Comparison of ENCODE assay signal across 20 cellular contexts in genomic region chr17:58498177-58498828, GRCh38. TPM values are rescaled to one million over a fixed set of nuclear protein-coding genes. Genes with fewer than 3 reads are reported as not detected.
A peak's percentile ranks its signal among the peaks of the same experiment; 100 is the strongest.
DNase-seq lines count a peak whose midpoint lies in the region; ATAC-seq, FAIRE-seq and TF ChIP-seq lines count a peak whose summit lies in the region.
"Had no signal": no experiment of that assay in that cellular context is flagged by ENCODE, and none has a peak within 500 bp of the region (broad histone marks: within the 10 kb centered on the region; RNA-seq: fewer than 3 reads in every experiment).

No MANE protein-coding gene starts in this region.

- H3K4me1 Mint-ChIP-seq in activated T-cell treated with anti-CD3 and anti-CD28 coated beads, Interleukin-2, amount 50 U/mL, for 72 hours (ENCODE audit: low read depth): peaks cover 11% of the 10 kb centered on the region
- peaks cover 2% of the 10 kb centered on the region for H3K4me1 Mint-ChIP-seq in activated T-helper 17 cell treated with anti-CD3 and anti-CD28 coated beads, Interleukin-2, amount 50 U/mL, for 72 hours
- peaks cover 19% of the 10 kb centered on the region for H3K4me1 Mint-ChIP-seq in stimulated activated memory B cell treated with anti-CD40 and anti-IgM and Interleukin-4, amounts not matched to agents 10 μg/mL and 1 μg/mL and 100 μg/mL, for 72 hours
- H3K4me1 Mint-ChIP-seq: H9 had no signal

- peaks cover 11% of the 10 kb centered on the region; the same call in 1 of the 2 replicates for H3K4me1 ChIP-seq in HepG2 (ENCODE audit: insufficient read depth, low read length)

- H3K79me2 ChIP-seq in HepG2 (ENCODE audit: insufficient read depth, low read length): no peaks in the 10 kb centered on the region

- in situ Hi-C loops in HepG2 (cut with HindIII; ENCODE audit: extremely low pct_ligation_motif_present, low pct_unique_long_range_greater_than_20kb): no loop called here

- H3K9me3 Mint-ChIP-seq in activated T-cell treated with anti-CD3 and anti-CD28 coated beads, Interleukin-2, amount 50 U/mL, for 72 hours: no peaks in the 10 kb centered on the region
- no peaks in the 10 kb centered on the region for H3K9me3 Mint-ChIP-seq in activated T-helper 17 cell treated with anti-CD3 and anti-CD28 coated beads, Interleukin-2, amount 50 U/mL, for 72 hours
- H3K9me3 Mint-ChIP-seq in stimulated activated memory B cell treated with anti-CD40 and anti-IgM and Interleukin-4, amounts not matched to agents 10 μg/mL and 1 μg/mL and 100 μg/mL, for 72 hours: no peaks in the 10 kb centered on the region
- H3K9me3 Mint-ChIP-seq: CD4-positive, alpha-beta T cell; H9 had no signal

- no peak for TF ChIP-seq POLR2A in HepG2 (IDR thresholded peaks at IDR 0.05; ENCODE audit: insufficient read depth in 1 of 2, low read depth in 2 of 2, low read length in 2 of 2)

- peaks cover 11 to 15% of the 10 kb centered on the region in 2 donors for H3K36me3 Mint-ChIP-seq in activated T-cell treated with anti-CD3 and anti-CD28 coated beads, Interleukin-2, amount 50 U/mL, for 72 hours (ENCODE audit: insufficient read depth in 2 of 2)
- peaks cover 98% of the 10 kb centered on the region for H3K36me3 Mint-ChIP-seq in activated T-helper 17 cell treated with anti-CD3 and anti-CD28 coated beads, Interleukin-2, amount 50 U/mL, for 72 hours (ENCODE audit: low read depth)
- peaks cover 65% of the 10 kb centered on the region for H3K36me3 Mint-ChIP-seq in stimulated activated memory B cell treated with anti-CD40 and anti-IgM and Interleukin-4, amounts not matched to agents 10 μg/mL and 1 μg/mL and 100 μg/mL, for 72 hours

- no peaks in the 10 kb centered on the region for H3K9me3 ChIP-seq in HepG2 (ENCODE audit: low read length)

- no TSS peak for BruUV-seq in HepG2 (replicated peaks; lab: Mats Ljungman, UMichigan)

- H2AFZ ChIP-seq in HepG2 (ENCODE audit: low read length): no peak overlapping the region

- no peak for TF ChIP-seq RAD21 in HepG2 (CRISPR knock-in tag; IDR thresholded peaks at IDR 0.05)

- no peak overlapping the region for H3K4me3 ChIP-seq in HepG2 (replicated peaks in 1 of 3; ENCODE audit: insufficient read depth in 1 of 3, low read depth in 2 of 3, low read length in 3 of 3)

- H3K27ac ChIP-seq in HepG2 (ENCODE audit: extremely low read length, insufficient read depth, low read length): no peak overlapping the region

- FAIRE-seq in HepG2 (lab: Jason Lieb, UNC): no peak
- FAIRE-seq: GM12892, GM19239 had no signal

- CTCF ChIA-PET in HepG2 (lab: Yijun Ruan, JAX; ENCODE audit: low intra/inter-chr PET ratio, low total read pairs): no interaction called here

- no peak for TF ChIP-seq EP300 in HepG2 (IDR thresholded peaks at IDR 0.05; ENCODE audit: low read depth in 2 of 2, low read length in 2 of 2)
- no peak for TF ChIP-seq EP300 in HepG2 (CRISPR knock-in tag; IDR thresholded peaks at IDR 0.05; ENCODE audit: borderline replicate concordance)

- no peaks in the 10 kb centered on the region for H3K27me3 Mint-ChIP-seq in activated T-cell treated with anti-CD3 and anti-CD28 coated beads, Interleukin-2, amount 50 U/mL, for 72 hours (ENCODE audit: low read depth)
- H3K27me3 Mint-ChIP-seq in activated T-helper 17 cell treated with anti-CD3 and anti-CD28 coated beads, Interleukin-2, amount 50 U/mL, for 72 hours: no peaks in the 10 kb centered on the region
- no peaks in the 10 kb centered on the region for H3K27me3 Mint-ChIP-seq in stimulated activated memory B cell treated with anti-CD40 and anti-IgM and Interleukin-4, amounts not matched to agents 10 μg/mL and 1 μg/mL and 100 μg/mL, for 72 hours
- H3K27me3 Mint-ChIP-seq: B cell; CD4-positive, alpha-beta T cell had no signal

- no peaks in the 10 kb centered on the region for H3K27me3 ChIP-seq in HepG2 (ENCODE audit: control insufficient read depth in 1 of 2, insufficient read depth in 2 of 2, low read length in 2 of 2)

- no peak overlapping the region for H3K4me2 ChIP-seq in HepG2 (ENCODE audit: low read depth, low read length)

- H4K20me1 ChIP-seq in HepG2 (ENCODE audit: insufficient read depth, low read length): no peaks in the 10 kb centered on the region

- ATAC-seq in activated T-cell treated with anti-CD3 and anti-CD28 coated beads, Interleukin-2, amount 50 U/mL, for 72 hours (replicated peaks in 1 of 2): no peak
- ATAC-seq in activated T-helper 17 cell treated with anti-CD3 and anti-CD28 coated beads, Interleukin-2, amount 50 U/mL, for 72 hours (replicated peaks): no peak
- ATAC-seq in HepG2: no peak; the same call in 2 of the 3 replicates
- ATAC-seq in stimulated activated memory B cell treated with anti-CD40 and anti-IgM and Interleukin-4, amounts not matched to agents 10 μg/mL and 1 μg/mL and 100 μg/mL, for 72 hours: no peak
- ATAC-seq in HG02623 (IDR thresholded peaks at IDR 0.05; ENCODE audit: unreplicated experiment): no peak

- POLR2A ChIA-PET in HepG2 (lab: Yijun Ruan, JAX): interaction anchor here (0.7 kb wide), 2 partner anchors 10 to 21 kb away, joined by 3 read pairs; no protein-coding TSS in a partner anchor

- no peak overlapping the region for H3K4me3 Mint-ChIP-seq in activated T-cell treated with anti-CD3 and anti-CD28 coated beads, Interleukin-2, amount 50 U/mL, for 72 hours
- H3K4me3 Mint-ChIP-seq in activated T-helper 17 cell treated with anti-CD3 and anti-CD28 coated beads, Interleukin-2, amount 50 U/mL, for 72 hours: no peak overlapping the region
- no peak overlapping the region for H3K4me3 Mint-ChIP-seq in stimulated activated memory B cell treated with anti-CD40 and anti-IgM and Interleukin-4, amounts not matched to agents 10 μg/mL and 1 μg/mL and 100 μg/mL, for 72 hours
- H3K4me3 Mint-ChIP-seq: B cell; CD4-positive, alpha-beta T cell; H9 had no signal

- TF ChIP-seq CTCF in HepG2 (CRISPR knock-in tag; IDR thresholded peaks at IDR 0.05): no peak

- no peak overlapping the region for H3K9ac ChIP-seq in HepG2 (ENCODE audit: insufficient read depth, low read depth, low read length)

- 93% methylated on average over 6 of the region's 6 CpGs for WGBS in HepG2 (ENCODE audit: low lambda C conversion rate)

- intact Hi-C loops in HepG2 (cut with micrococcal nuclease; ENCODE audit: unreplicated experiment) (no loop called here), cardiac septum (cut with DNase I) (no loop called here)

- DNase-seq in activated T-cell treated with anti-CD3 and anti-CD28 coated beads, Interleukin-2, amount 50 U/mL, for 72 hours: no peak
- DNase-seq in activated T-cell treated with anti-CD3 and anti-CD28 coated beads, Interleukin-2, amount 50 U/mL, for 48 hours: no peak
- DNase-seq in HepG2 (ENCODE audit: low spot score): no peak
- no peak for DNase-seq in cardiac septum (ENCODE audit: low spot score)
- DNase-seq in Ammon's horn (ENCODE audit: low spot score): no peak
- DNase-seq: ACHN; C1 segment of cervical spinal cord; CD4-positive, alpha-beta T cell; DND-41; GDM1; GOT3; H9 had no signal

- H3K36me3 ChIP-seq in HepG2 (replicated peaks in 1 of 2; ENCODE audit: control insufficient read depth in 1 of 2, insufficient read depth in 2 of 2, low read length in 2 of 2): peaks cover 35 to 84% of the 10 kb centered on the region in 2 experiments

- peak overlapping the region; percentile 10 for H3K27ac Mint-ChIP-seq in activated T-cell treated with anti-CD3 and anti-CD28 coated beads, Interleukin-2, amount 50 U/mL, for 72 hours
- peak overlapping the region; percentile 21 for H3K27ac Mint-ChIP-seq in activated T-helper 17 cell treated with anti-CD3 and anti-CD28 coated beads, Interleukin-2, amount 50 U/mL, for 72 hours
- peak overlapping the region; percentile 16 for H3K27ac Mint-ChIP-seq in stimulated activated memory B cell treated with anti-CD40 and anti-IgM and Interleukin-4, amounts not matched to agents 10 μg/mL and 1 μg/mL and 100 μg/mL, for 72 hours
- H3K27ac Mint-ChIP-seq: B cell, H9 had no signal

RNA-seq across cellular contexts. Expression of gene HSF5, which starts 10.1 kb away (rescaled TPM):
- 1 to 10 TPM; 2.9 to 3.3 TPM for total RNA-seq in activated T-cell treated with anti-CD3 and anti-CD28 coated beads, Interleukin-2, amount 50 U/mL, for 72 hours
- total RNA-seq in activated T-helper 17 cell treated with anti-CD3 and anti-CD28 coated beads, Interleukin-2, amount 50 U/mL, for 72 hours: 1 to 10 TPM; 1.2 to 2.6 TPM
- total RNA-seq in HepG2 (2016; rRNA removed; fragmentation: Illumina TruSeq; extraction: Trizol) (not detected in 2 replicates), cardiac septum (not detected)
- total RNA-seq in HepG2 (2016; cell fraction: cytosol; rRNA removed; fragmentation: Illumina TruSeq; extraction: Trizol; ENCODE audit: low read depth): not detected in 2 replicates
- not detected in 2 replicates for total RNA-seq in HepG2 (2016; cell fraction: insoluble cytoplasmic fraction; rRNA removed; fragmentation: Illumina TruSeq; extraction: Trizol)
- total RNA-seq in HepG2 (2016; cell fraction: membrane; rRNA removed; fragmentation: Illumina TruSeq; extraction: Trizol): 0.03 and 0.06 TPM in 2 replicates
- total RNA-seq in HepG2 (2016; cell fraction: nucleus; rRNA removed; fragmentation: Illumina TruSeq; extraction: Trizol): not detected in 2 replicates
- not detected in 2 replicates for polyA plus RNA-seq in HepG2 (2011; rRNA removed)
- not detected in 2 replicates for polyA plus RNA-seq in HepG2 (2011; cell fraction: cytosol; rRNA removed)
- polyA plus RNA-seq in HepG2 (2011; cell fraction: nucleus; rRNA removed): 0.03 TPM in 1 of 2 replicates, not detected in the other
- not detected in 2 replicates for polyA plus RNA-seq in HepG2 (2012)
- not detected in 2 replicates for polyA plus RNA-seq in HepG2 (2016; cell fraction: cytosol; fragmentation: Illumina TruSeq; extraction: Trizol; ENCODE audit: low read depth)
- polyA plus RNA-seq in HepG2 (2016; cell fraction: insoluble cytoplasmic fraction; fragmentation: Illumina TruSeq; extraction: Trizol; ENCODE audit: low read depth): not detected in 2 replicates
- not detected in 2 replicates for polyA plus RNA-seq in HepG2 (2016; cell fraction: membrane; fragmentation: Illumina TruSeq; extraction: Trizol; ENCODE audit: low read depth)
- polyA plus RNA-seq in HepG2 (2016; cell fraction: nucleus; fragmentation: Illumina TruSeq; extraction: Trizol; ENCODE audit: insufficient read depth, low read depth): not detected in 2 replicates
- polyA minus RNA-seq in HepG2 (2011; rRNA and poly(A)+ RNA removed; ENCODE audit: low replicate concordance): 0.06 TPM in 1 of 2 replicates, not detected in the other
- not detected in 2 replicates for polyA minus RNA-seq in HepG2 (2011; cell fraction: cytosol; rRNA and poly(A)+ RNA removed)
- 0.13 TPM in 1 of 2 replicates, not detected in the other for polyA minus RNA-seq in HepG2 (2011; cell fraction: nucleus; rRNA and poly(A)+ RNA removed)
- total RNA-seq: A172, H9, HT1080 had no signal

RNA-seq across cellular contexts. Expression of gene MTMR4, which starts 16.1 kb away (rescaled TPM):
- 10 to 100 TPM; 75.5 to 88.4 TPM for total RNA-seq in activated T-cell treated with anti-CD3 and anti-CD28 coated beads, Interleukin-2, amount 50 U/mL, for 72 hours
- 10 to 100 TPM; 67.1 to 72.1 TPM for total RNA-seq in activated T-helper 17 cell treated with anti-CD3 and anti-CD28 coated beads, Interleukin-2, amount 50 U/mL, for 72 hours
- 62.5 and 67.7 TPM in 2 replicates for total RNA-seq in HepG2 (2016; rRNA removed; fragmentation: Illumina TruSeq; extraction: Trizol)
- 6.9 and 7.8 TPM in 2 replicates for total RNA-seq in HepG2 (2016; cell fraction: cytosol; rRNA removed; fragmentation: Illumina TruSeq; extraction: Trizol; ENCODE audit: low read depth)
- 61.5 and 62.9 TPM in 2 replicates for total RNA-seq in HepG2 (2016; cell fraction: insoluble cytoplasmic fraction; rRNA removed; fragmentation: Illumina TruSeq; extraction: Trizol)
- 27.9 and 28.2 TPM in 2 replicates for total RNA-seq in HepG2 (2016; cell fraction: membrane; rRNA removed; fragmentation: Illumina TruSeq; extraction: Trizol)
- total RNA-seq in HepG2 (2016; cell fraction: nucleus; rRNA removed; fragmentation: Illumina TruSeq; extraction: Trizol): 54.7 and 66.1 TPM in 2 replicates
- 50.0 and 65.1 TPM in 2 replicates for polyA plus RNA-seq in HepG2 (2011; rRNA removed)
- polyA plus RNA-seq in HepG2 (2011; cell fraction: cytosol; rRNA removed): 31.7 and 35.5 TPM in 2 replicates
- 74.1 and 81.5 TPM in 2 replicates for polyA plus RNA-seq in HepG2 (2011; cell fraction: nucleus; rRNA removed)
- 31.8 and 52.5 TPM in 2 replicates for polyA plus RNA-seq in HepG2 (2012)
- 1.6 and 1.8 TPM in 2 replicates for polyA plus RNA-seq in HepG2 (2016; cell fraction: cytosol; fragmentation: Illumina TruSeq; extraction: Trizol; ENCODE audit: low read depth)
- 34.7 and 37.2 TPM in 2 replicates for polyA plus RNA-seq in HepG2 (2016; cell fraction: insoluble cytoplasmic fraction; fragmentation: Illumina TruSeq; extraction: Trizol; ENCODE audit: low read depth)
- polyA plus RNA-seq in HepG2 (2016; cell fraction: membrane; fragmentation: Illumina TruSeq; extraction: Trizol; ENCODE audit: low read depth): 7.7 and 8.4 TPM in 2 replicates
- polyA plus RNA-seq in HepG2 (2016; cell fraction: nucleus; fragmentation: Illumina TruSeq; extraction: Trizol; ENCODE audit: insufficient read depth, low read depth): 96.4 and 106 TPM in 2 replicates
- 196 and 302 TPM in 2 replicates for polyA minus RNA-seq in HepG2 (2011; rRNA and poly(A)+ RNA removed; ENCODE audit: low replicate concordance)
- 39.7 and 42.2 TPM in 2 replicates for polyA minus RNA-seq in HepG2 (2011; cell fraction: cytosol; rRNA and poly(A)+ RNA removed)
- 68.5 and 69.2 TPM in 2 replicates for polyA minus RNA-seq in HepG2 (2011; cell fraction: nucleus; rRNA and poly(A)+ RNA removed)
- total RNA-seq in cardiac septum: 23.4 TPM
